19 cellular contexts compared by ENCODE assay signal in genomic region chr1:56437959-56438358, GRCh38.
A peak's percentile ranks its signal among the peaks of the same experiment; 100 is the strongest.
DNase-seq lines count a peak whose midpoint lies in the region; TF ChIP-seq lines count a peak whose summit lies in the region.
"Had no signal": no experiment of that assay in that cellular context is flagged by ENCODE, and none has a peak within 500 bp of the region (broad histone marks: within the 10 kb centered on the region; RNA-seq: fewer than 3 reads in every experiment).

No MANE protein-coding gene starts in this region.

- H3K4me3 Mint-ChIP-seq in endodermal cell (no peak overlapping the region), nephron (no peak overlapping the region)
- H3K4me3 Mint-ChIP-seq: activated CD4-positive, alpha-beta T cell treated with anti-CD3 and anti-CD28 coated beads, Interleukin-2, amount 10 ng/mL, durations not matched to agents 7 days and 5 days; activated naive CD8-positive, alpha-beta T cell treated with anti-CD3 and anti-CD28 coated beads, Interleukin-2, amount 10 ng/mL, durations not matched to agents 7 days and 5 days; natural killer cell treated with Interleukin-12 subunit alpha and Interleukin-12 subunit beta and Interleukin-15 and Interleukin-18, amount 100 ng/mL, for 72 hours had no signal

- intact Hi-C loops in vagina (cut with DNase I): no loop called here

- no peak for TF ChIP-seq POLR2A in vagina (IDR thresholded peaks at IDR 0.05)

- TF ChIP-seq CTCF in AG10803 (conservative IDR thresholded peaks at IDR 0.05; ENCODE audit: low read length): no peak
- TF ChIP-seq CTCF in endodermal cell (conservative IDR thresholded peaks at IDR 0.05): no peak
- no peak for TF ChIP-seq CTCF in nephron (IDR thresholded peaks at IDR 0.05; ENCODE audit: unreplicated experiment in 3 of 3)
- TF ChIP-seq CTCF in vagina (IDR thresholded peaks at IDR 0.05): no peak

- H3K36me3 ChIP-seq in endodermal cell (ENCODE audit: control insufficient read depth, insufficient read depth, low read length): no peaks in the 10 kb centered on the region
- no peaks in the 10 kb centered on the region for H3K36me3 ChIP-seq in vagina
- H3K36me3 ChIP-seq: HAP-1 had no signal

- H3K4me1 ChIP-seq in endodermal cell (ENCODE audit: control insufficient read depth, insufficient read depth, low read length): peaks cover 56% of the 10 kb centered on the region
- H3K4me1 ChIP-seq in vagina: no peaks in the 10 kb centered on the region

- H3K27ac ChIP-seq in endodermal cell (ENCODE audit: low read depth, low read length) (peak overlapping the region; percentile 97), vagina (no peak overlapping the region)
- H3K27ac ChIP-seq: epithelial cell of prostate, KMS-11, skin epidermis had no signal

- no peaks in the 10 kb centered on the region for H3K27me3 ChIP-seq in endodermal cell (ENCODE audit: control insufficient read depth, insufficient read depth, low read length, poor library complexity, severe bottlenecking)
- H3K27me3 ChIP-seq in vagina: no peaks in the 10 kb centered on the region

- 61% methylated on average over 1 of the region's 1 CpG; no CpG with 5 or more reads in 1 of the 2 experiments for WGBS in endodermal cell (ENCODE audit: insufficient coverage in 1 of 2, insufficient read length in 1 of 2), 2 experiments

- no peak overlapping the region for H3K9ac ChIP-seq in endodermal cell (ENCODE audit: extremely low read depth, low read length, poor library complexity, severe bottlenecking)
- H3K9ac ChIP-seq: KMS-11 had no signal

- DNase-seq in AG10803 (ENCODE audit: low read depth) (peak; percentile 13), LHCN-M2 (ENCODE audit: low read depth) (peak; percentile 11), endodermal cell (no peak), NCI-H748 (lab: John Stamatoyannopoulos, UW; ENCODE audit: unreplicated experiment) (no peak), vagina (ENCODE audit: extremely low spot score in 2 of 2) (no peak), NCI-H2171 (lab: John Stamatoyannopoulos, UW) (no peak), occipital lobe (lab: John Stamatoyannopoulos, UW) (no peak)
- DNase-seq: activated CD4-positive, alpha-beta T cell treated with anti-CD3 and anti-CD28 coated beads, Interleukin-2, amount 10 ng/mL, durations not matched to agents 7 days and 5 days; activated naive CD8-positive, alpha-beta T cell treated with anti-CD3 and anti-CD28 coated beads, Interleukin-2, amount 10 ng/mL, durations not matched to agents 7 days and 5 days; activated T-cell treated with anti-CD3 and anti-CD28 coated beads, Interleukin-2, amount 50 U/mL, for 1 hour; NCI-H1694; NCI-H526 treated with DMSO at 0.1 percent for 48 hours; stimulated activated naive CD4-positive, alpha-beta T cell treated with Interleukin-2 at 50 U/mL for 16 hours had no signal

- peaks cover 77% of the 10 kb centered on the region for H3K4me1 Mint-ChIP-seq in endodermal cell
- H3K4me1 Mint-ChIP-seq in nephron: peaks cover 52% of the 10 kb centered on the region
- H3K4me1 Mint-ChIP-seq: activated CD4-positive, alpha-beta T cell treated with anti-CD3 and anti-CD28 coated beads, Interleukin-2, amount 10 ng/mL, durations not matched to agents 7 days and 5 days; activated naive CD8-positive, alpha-beta T cell treated with anti-CD3 and anti-CD28 coated beads, Interleukin-2, amount 10 ng/mL, durations not matched to agents 7 days and 5 days had no signal

- H3K9me3 Mint-ChIP-seq in endodermal cell: no peaks in the 10 kb centered on the region
- H3K9me3 Mint-ChIP-seq in nephron: no peaks in the 10 kb centered on the region
- H3K9me3 Mint-ChIP-seq: activated CD4-positive, alpha-beta T cell treated with anti-CD3 and anti-CD28 coated beads, Interleukin-2, amount 10 ng/mL, durations not matched to agents 7 days and 5 days; activated naive CD8-positive, alpha-beta T cell treated with anti-CD3 and anti-CD28 coated beads, Interleukin-2, amount 10 ng/mL, durations not matched to agents 7 days and 5 days had no signal

- H3K4me3 ChIP-seq in AG10803 (ENCODE audit: low read length) (no peak overlapping the region), endodermal cell (ENCODE audit: low read length) (no peak overlapping the region), vagina (no peak overlapping the region)
- H3K4me3 ChIP-seq: HAP-1, skin epidermis had no signal

- no peaks in the 10 kb centered on the region for H3K36me3 Mint-ChIP-seq in endodermal cell (ENCODE audit: low read depth)
- H3K36me3 Mint-ChIP-seq in nephron (ENCODE audit: low read depth): no peaks in the 10 kb centered on the region
- H3K36me3 Mint-ChIP-seq: activated naive CD8-positive, alpha-beta T cell treated with anti-CD3 and anti-CD28 coated beads, Interleukin-2, amount 10 ng/mL, durations not matched to agents 7 days and 5 days; natural killer cell treated with Interleukin-12 subunit alpha and Interleukin-12 subunit beta and Interleukin-15 and Interleukin-18, amount 100 ng/mL, for 72 hours had no signal

- H3K9me3 ChIP-seq in endodermal cell (ENCODE audit: control insufficient read depth, low read length) (no peaks in the 10 kb centered on the region), vagina (no peaks in the 10 kb centered on the region)
- H3K9me3 ChIP-seq: HAP-1 had no signal

- H3K27me3 Mint-ChIP-seq in endodermal cell (ENCODE audit: insufficient read depth) (peaks cover 5% of the 10 kb centered on the region), nephron (ENCODE audit: low read depth) (no peaks in the 10 kb centered on the region)
- H3K27me3 Mint-ChIP-seq: activated CD4-positive, alpha-beta T cell treated with anti-CD3 and anti-CD28 coated beads, Interleukin-2, amount 10 ng/mL, durations not matched to agents 7 days and 5 days had no signal

- H3K27ac Mint-ChIP-seq in endodermal cell (peak overlapping the region; percentile 86), nephron (peak overlapping the region; percentile 69 to 92 (median 84))
- H3K27ac Mint-ChIP-seq: activated CD4-positive, alpha-beta T cell treated with anti-CD3 and anti-CD28 coated beads, Interleukin-2, amount 10 ng/mL, durations not matched to agents 7 days and 5 days; activated naive CD8-positive, alpha-beta T cell treated with anti-CD3 and anti-CD28 coated beads, Interleukin-2, amount 10 ng/mL, durations not matched to agents 7 days and 5 days; natural killer cell treated with Interleukin-12 subunit alpha and Interleukin-12 subunit beta and Interleukin-15 and Interleukin-18, amount 100 ng/mL, for 72 hours had no signal

Comparison
In these comparisons a context has a peak if more than half of its experiments do, and no peak if none do; other contexts are left out.
1. DNase-seq: peak in AG10803 (single experiment) and LHCN-M2 (single experiment); none in endodermal cell (single experiment), NCI-H748 (single experiment), vagina (0 of 2), NCI-H2171 (single experiment) and occipital lobe (single experiment).